In the genomic region with DNA sequence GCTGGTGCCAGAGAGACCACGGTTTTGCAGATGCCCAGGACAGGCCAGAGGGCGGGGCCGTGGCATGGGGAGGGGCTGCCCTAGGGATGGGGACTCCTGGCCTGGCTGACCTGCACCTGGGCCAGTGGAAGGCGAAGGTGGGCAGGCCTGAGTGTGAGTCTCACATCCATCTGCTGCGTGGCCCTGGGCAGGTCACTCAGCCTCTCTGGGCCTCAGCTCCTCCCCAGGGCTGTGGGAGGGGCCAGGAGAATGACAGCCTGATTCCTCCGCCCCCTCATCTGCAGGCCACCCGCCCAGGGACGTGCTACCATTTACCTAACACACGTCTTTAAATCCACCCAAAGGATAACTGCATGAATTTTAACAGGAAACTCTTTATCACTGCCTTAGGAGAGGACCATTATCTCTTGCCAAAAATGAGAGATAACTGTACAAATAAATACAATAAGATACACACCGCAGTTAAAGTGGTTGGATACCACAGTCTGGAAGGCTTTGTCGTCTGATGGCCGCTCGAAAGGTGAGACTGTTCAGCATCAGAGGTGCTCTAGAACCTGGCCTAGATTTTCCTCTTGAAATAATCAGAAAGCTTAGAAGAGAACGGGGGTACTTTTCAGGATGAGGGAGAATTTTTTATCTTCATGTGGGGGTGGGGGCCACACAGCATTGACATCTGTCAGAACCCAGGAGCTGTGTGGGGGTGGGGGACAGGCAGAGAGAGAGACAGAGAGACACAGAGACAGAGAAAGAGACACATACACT, we compare ENCODE assay signal across 15 cellular contexts.
DNase-seq lines count a peak whose midpoint lies in the region; ATAC-seq and TF ChIP-seq lines count a peak whose summit lies in the region.
"Had no signal": no experiment of that assay in that cellular context is flagged by ENCODE, and none has a peak within 500 bp of the region (broad histone marks: within the 10 kb centered on the region; RNA-seq: fewer than 3 reads in every experiment).

No MANE protein-coding gene starts in this region.

- no peaks in the 10 kb centered on the region for H3K27me3 ChIP-seq in PC-3 (ENCODE audit: low read length)

- no peaks in the 10 kb centered on the region for H3F3A ChIP-seq in PC-3 (ENCODE audit: low read length, unreplicated experiment)

- no peaks in the 10 kb centered on the region for H3K9me2 ChIP-seq in PC-3 (replicated peaks; ENCODE audit: low read length)

- no TSS peak for BruUV-seq in PC-3 (replicated peaks; lab: Mats Ljungman, UMichigan)

- no peak overlapping the region for H3K4me3 Mint-ChIP-seq in activated CD4-positive, alpha-beta memory T cell treated with anti-CD3 and anti-CD28 coated beads for 36 hours
- no peak overlapping the region for H3K4me3 Mint-ChIP-seq in activated CD4-positive, alpha-beta memory T cell treated with anti-CD3 and anti-CD28 coated beads, Interleukin-2, amount 10 ng/mL, durations not matched to agents 7 days and 5 days

- H3K9me3 Mint-ChIP-seq in activated CD4-positive, alpha-beta memory T cell treated with anti-CD3 and anti-CD28 coated beads for 36 hours, result no peaks in the 10 kb centered on the region
- peaks cover 11% of the 10 kb centered on the region for H3K9me3 Mint-ChIP-seq in activated CD4-positive, alpha-beta memory T cell treated with anti-CD3 and anti-CD28 coated beads, Interleukin-2, amount 10 ng/mL, durations not matched to agents 7 days and 5 days

- H3K4me1 Mint-ChIP-seq in activated CD4-positive, alpha-beta memory T cell treated with anti-CD3 and anti-CD28 coated beads for 36 hours (ENCODE audit: low read depth), result peaks cover 4% of the 10 kb centered on the region
- H3K4me1 Mint-ChIP-seq in activated CD4-positive, alpha-beta memory T cell treated with anti-CD3 and anti-CD28 coated beads, Interleukin-2, amount 10 ng/mL, durations not matched to agents 7 days and 5 days, result no peaks in the 10 kb centered on the region

- intact Hi-C loops in activated CD4-positive, alpha-beta memory T cell treated with anti-CD3 and anti-CD28 coated beads for 36 hours (cut with micrococcal nuclease), result no loop called here
- intact Hi-C loops in PC-3 (cut with micrococcal nuclease), result no loop called here
- intact Hi-C loops in sciatic nerve (cut with DNase I), result no loop called here

- no peaks in the 10 kb centered on the region for H4K20me1 ChIP-seq in PC-3 (ENCODE audit: low read length)

- no peaks in the 10 kb centered on the region for H3K4me1 ChIP-seq in PC-3 (ENCODE audit: insufficient read depth, low read length)

- no peak overlapping the region for H3K27ac Mint-ChIP-seq in activated CD4-positive, alpha-beta memory T cell treated with anti-CD3 and anti-CD28 coated beads for 36 hours
- H3K27ac Mint-ChIP-seq in activated CD4-positive, alpha-beta memory T cell treated with anti-CD3 and anti-CD28 coated beads, Interleukin-2, amount 10 ng/mL, durations not matched to agents 7 days and 5 days, result no peak overlapping the region

- no peaks in the 10 kb centered on the region for H3K36me3 Mint-ChIP-seq in activated CD4-positive, alpha-beta memory T cell treated with anti-CD3 and anti-CD28 coated beads for 36 hours
- no peaks in the 10 kb centered on the region for H3K36me3 Mint-ChIP-seq in activated CD4-positive, alpha-beta memory T cell treated with anti-CD3 and anti-CD28 coated beads, Interleukin-2, amount 10 ng/mL, durations not matched to agents 7 days and 5 days (ENCODE audit: low read depth)

- no peaks in the 10 kb centered on the region for H3K79me2 ChIP-seq in PC-3 (ENCODE audit: low read length)

- no peak overlapping the region for H3K9ac ChIP-seq in PC-3 (ENCODE audit: low read length)

- CTCF ChIA-PET in activated CD4-positive, alpha-beta memory T cell treated with anti-CD3 and anti-CD28 coated beads for 36 hours (lab: Charles Lee), result no interaction called here
- CTCF ChIA-PET in activated CD4-positive, alpha-beta memory T cell treated with anti-CD3 and anti-CD28 coated beads, Interleukin-2, amount 10 ng/mL, durations not matched to agents 7 days and 5 days (lab: Charles Lee), result no interaction called here
- CTCF ChIA-PET in PC-3 (lab: Charles Lee), result no interaction called here

- H2AFZ ChIP-seq in PC-3 (ENCODE audit: low read length), result no peak overlapping the region

- H3K27ac ChIP-seq in PC-3 (ENCODE audit: low read length), result no peak overlapping the region
- H3K27ac ChIP-seq: coronary artery, VCaP had no signal

- H3K4me2 ChIP-seq in PC-3 (ENCODE audit: low read length), result no peak overlapping the region

- ATAC-seq in PC-3, result peak; percentile 53; the same call in 1 of the 2 replicates
- ATAC-seq in sciatic nerve, result peak; percentile 10
- ATAC-seq in HG03139 (IDR thresholded peaks at IDR 0.05; ENCODE audit: unreplicated experiment), result no peak
- no peak for ATAC-seq in HG02870 (IDR thresholded peaks at IDR 0.05; ENCODE audit: unreplicated experiment)

- POLR2A ChIA-PET in activated CD4-positive, alpha-beta memory T cell treated with anti-CD3 and anti-CD28 coated beads for 36 hours (lab: Charles Lee), result no interaction called here
- POLR2A ChIA-PET in activated CD4-positive, alpha-beta memory T cell treated with anti-CD3 and anti-CD28 coated beads, Interleukin-2, amount 10 ng/mL, durations not matched to agents 7 days and 5 days (lab: Charles Lee), result no interaction called here
- POLR2A ChIA-PET in PC-3 (lab: Charles Lee; ENCODE audit: unreplicated experiment), result no interaction called here

- no peak for TF ChIP-seq CTCF in PC-3 (conservative IDR thresholded peaks at IDR 0.05; ENCODE audit: low read depth, low read length)

- H3K9me3 ChIP-seq in PC-3 (ENCODE audit: low read length), result no peaks in the 10 kb centered on the region

- H3K36me3 ChIP-seq in PC-3 (ENCODE audit: low read depth, low read length), result no peaks in the 10 kb centered on the region

- DNase-seq in activated CD4-positive, alpha-beta memory T cell treated with anti-CD3 and anti-CD28 coated beads for 36 hours, result peak; percentile 31
- no peak for DNase-seq in activated CD4-positive, alpha-beta memory T cell treated with anti-CD3 and anti-CD28 coated beads, Interleukin-2, amount 10 ng/mL, durations not matched to agents 7 days and 5 days
- DNase-seq in PC-3 (no peak), dermis blood vessel endothelial cell (peak; percentile 5), sciatic nerve (ENCODE audit: low spot score) (no peak), inferior parietal cortex (ENCODE audit: extremely low spot score) (no peak)
- DNase-seq: ACHN, anterior cingulate cortex, HCEC 1CT, Kasumi-1, NCI-H446 treated with DMSO at 0.1 percent for 48 hours had no signal

- no peaks in the 10 kb centered on the region for H3K27me3 Mint-ChIP-seq in activated CD4-positive, alpha-beta memory T cell treated with anti-CD3 and anti-CD28 coated beads for 36 hours
- H3K27me3 Mint-ChIP-seq in activated CD4-positive, alpha-beta memory T cell treated with anti-CD3 and anti-CD28 coated beads, Interleukin-2, amount 10 ng/mL, durations not matched to agents 7 days and 5 days, result no peaks in the 10 kb centered on the region

- H3K4me3 ChIP-seq in PC-3 (ENCODE audit: low read length), result no peak overlapping the region
- H3K4me3 ChIP-seq: coronary artery had no signal

Comparison
In these comparisons a context has a peak if more than half of its experiments do, and no peak if none do; other contexts are left out.
1. DNase-seq: peak in activated CD4-positive, alpha-beta memory T cell treated with anti-CD3 and anti-CD28 coated beads for 36 hours (single experiment) and dermis blood vessel endothelial cell (single experiment); none in activated CD4-positive, alpha-beta memory T cell treated with anti-CD3 and anti-CD28 coated beads, Interleukin-2, amount 10 ng/mL, durations not matched to agents 7 days and 5 days (single experiment), PC-3 (single experiment), sciatic nerve (single experiment) and inferior parietal cortex (single experiment).
2. ATAC-seq: peak in PC-3 (single experiment) and sciatic nerve (single experiment); none in HG03139 (single experiment) and HG02870 (single experiment).